8 cellular contexts compared by ENCODE assay signal in genomic region chr12:2960432-2960956, GRCh38. TPM values are rescaled to one million over a fixed set of nuclear protein-coding genes. Genes with fewer than 3 reads are reported as not detected.
DNase-seq lines count a peak whose midpoint lies in the region; ATAC-seq and TF ChIP-seq lines count a peak whose summit lies in the region.

No MANE protein-coding gene starts in this region.

- H3K4me1 Mint-ChIP-seq in brain (peaks cover 34% of the 10 kb centered on the region), type B pancreatic cell (ENCODE audit: unreplicated experiment) (peaks cover 22% of the 10 kb centered on the region)

- DNase-seq in G401 (ENCODE audit: low spot score) (peak; percentile 26), NCI-H226 (peak; percentile 63), lung (ENCODE audit: low spot score) (no peak), type B pancreatic cell (ENCODE audit: extremely low spot score, unreplicated experiment) (no peak), BE2C (no peak)

- ATAC-seq in lung (ENCODE audit: insufficient read depth, low FRiP score) (no peak), GM21526 (IDR thresholded peaks at IDR 0.05; ENCODE audit: low FRiP score, unreplicated experiment) (no peak), HG03135 (IDR thresholded peaks at IDR 0.05; ENCODE audit: unreplicated experiment) (no peak)

- peaks cover 0 to 14% of the 10 kb centered on the region in 2 donors for H3K4me1 ChIP-seq in lung (ENCODE audit: control insufficient read depth in 2 of 2, insufficient read depth in 2 of 2, low read length in 2 of 2)
- no peaks in the 10 kb centered on the region for H3K4me1 ChIP-seq in BE2C

- in situ Hi-C loops in G401 (cut with HindIII; ENCODE audit: low sequenced_read_pairs): no loop called here

- H3K36me3 Mint-ChIP-seq in brain (no peaks in the 10 kb centered on the region), type B pancreatic cell (peaks cover 8% of the 10 kb centered on the region)

- H3K36me3 ChIP-seq in lung (ENCODE audit: control insufficient read depth in 2 of 2, insufficient read depth in 2 of 2, low read length in 2 of 2) (no peaks in the 10 kb centered on the region), BE2C (no peaks in the 10 kb centered on the region)

- H3K27ac Mint-ChIP-seq in brain: peak overlapping the region in 2 of 5 experiments; percentile 30 to 54
- H3K27ac Mint-ChIP-seq in type B pancreatic cell: peak overlapping the region; percentile 89

- H3K9me3 Mint-ChIP-seq in brain (peaks cover 0 to 4% (median 0%) of the 10 kb centered on the region in 5 experiments), type B pancreatic cell (no peaks in the 10 kb centered on the region)

- H3K4me3 ChIP-seq in lung: peak overlapping the region; percentile 72
- H3K4me3 ChIP-seq in BE2C (ENCODE audit: low read depth, low read length): no peak overlapping the region

- peak overlapping the region in 1 of 2 donors; percentile 97 for H3K27ac ChIP-seq in lung (ENCODE audit: low read depth in 1 of 2, low read length in 1 of 2)

- H3K4me3 Mint-ChIP-seq in brain: peak overlapping the region; percentile 64 to 91 (median 76)
- H3K4me3 Mint-ChIP-seq in type B pancreatic cell: peak overlapping the region; percentile 86

- peaks cover 48% of the 10 kb centered on the region for H3K27me3 Mint-ChIP-seq in brain
- peaks cover 46% of the 10 kb centered on the region for H3K27me3 Mint-ChIP-seq in type B pancreatic cell

- TF ChIP-seq CTCF in brain (conservative IDR thresholded peaks at IDR 0.05) (no peak), lung (IDR thresholded peaks at IDR 0.05; ENCODE audit: control extremely low read depth, extremely low read depth) (no peak), type B pancreatic cell (conservative IDR thresholded peaks at IDR 0.05) (no peak), BE2C (IDR thresholded peaks at IDR 0.05; ENCODE audit: low read depth, low read length) (no peak)

- H3K9me3 ChIP-seq in lung (ENCODE audit: control insufficient read depth in 2 of 2, insufficient read depth in 1 of 2, low read length in 1 of 2): no peaks in the 10 kb centered on the region
- no peaks in the 10 kb centered on the region for H3K9me3 ChIP-seq in BE2C

- H3K27me3 ChIP-seq in lung (ENCODE audit: control insufficient read depth, insufficient read depth) (no peaks in the 10 kb centered on the region), BE2C (peaks cover 69% of the 10 kb centered on the region)

- WGBS in lung, 2 donors: 12 to 13% methylated on average over 16 of the region's 16 CpGs

RNA-seq across cellular contexts. Expression of gene TEAD4, which starts 1.3 kb away (rescaled TPM):
- 34.3 and 35.9 TPM in 2 replicates for total RNA-seq in G401 (2014; rRNA removed; shearing (Covaris generic))
- polyA plus RNA-seq in brain (ENCODE audit: insufficient read depth, low read depth, low replicate concordance): 6.1 TPM
- 10 to 100 TPM in 1 of 2 donors, 1 to 10 TPM in 1; 7.1 to 36.3 TPM for total RNA-seq in lung
- polyA plus RNA-seq in lung: 10 to 100 TPM; 24.0 to 33.7 TPM
- total RNA-seq in type B pancreatic cell (ENCODE audit: low replicate concordance): 10.8 and 21.6 TPM in 2 replicates
- polyA plus RNA-seq in BE2C (2012; ENCODE audit: insufficient read depth, insufficient read length, low read depth): 0.69 TPM

Comparison
In these comparisons a context has a peak if more than half of its experiments do, and no peak if none do; other contexts are left out.
1. DNase-seq: peak in G401 (single experiment) and NCI-H226 (single experiment); none in lung (single experiment), type B pancreatic cell (single experiment) and BE2C (single experiment).